Comparison of ENCODE assay signal across 23 cellular contexts in genomic region chr11:28767574-28767973, GRCh38.
A peak's percentile ranks its signal among the peaks of the same experiment; 100 is the strongest.
DNase-seq lines count a peak whose midpoint lies in the region; ATAC-seq and TF ChIP-seq lines count a peak whose summit lies in the region.
"Had no signal": no experiment of that assay in that cellular context is flagged by ENCODE, and none has a peak within 500 bp of the region (broad histone marks: within the 10 kb centered on the region; RNA-seq: fewer than 3 reads in every experiment).

No MANE protein-coding gene starts in this region.

- no peaks in the 10 kb centered on the region for H3K36me3 Mint-ChIP-seq in MCF 10A (ENCODE audit: insufficient read depth, unreplicated experiment)
- H3K36me3 Mint-ChIP-seq: memory B cell had no signal

- no peaks in the 10 kb centered on the region for H3K36me3 ChIP-seq in breast epithelium

- POLR2A ChIA-PET in MCF 10A (lab: Yijun Ruan, JAX): interaction anchor here (0.5 kb wide), 1 partner anchor 8 kb away, joined by 3 read pairs; no protein-coding TSS in a partner anchor

- H3K4me3 ChIP-seq in breast epithelium (no peak overlapping the region), foreskin fibroblast (ENCODE audit: low read depth in 1 of 2, low read length in 2 of 2) (no peak overlapping the region)
- H3K4me3 ChIP-seq: hepatocyte, testis had no signal

- H3K4me1 Mint-ChIP-seq in MCF 10A (ENCODE audit: insufficient read depth, unreplicated experiment): peaks cover 9% of the 10 kb centered on the region
- H3K4me1 Mint-ChIP-seq: activated B cell treated with CpG ODN at 0.5 μM for 24 hours, memory B cell, nephron, T-helper 17 cell had no signal

- peak; percentile 16 for DNase-seq in MCF 10A (ENCODE audit: unreplicated experiment)
- DNase-seq in breast epithelium (ENCODE audit: low spot score in 2 of 2): no peak
- peak; percentile 38 to 49 for DNase-seq in foreskin fibroblast
- no peak for DNase-seq in hypothalamus (lab: John Stamatoyannopoulos, UW)
- DNase-seq in COLO668 (lab: John Stamatoyannopoulos, UW; ENCODE audit: unreplicated experiment): no peak
- no peak for DNase-seq in NCI-H2107 treated with DMSO at 0.1 percent for 48 hours (lab: John Stamatoyannopoulos, UW; ENCODE audit: unreplicated experiment)
- DNase-seq in SW480 (ENCODE audit: low spot score): no peak
- DNase-seq: 8988T; activated B cell treated with CpG ODN at 0.5 μM for 24 hours; activated CD8-positive, alpha-beta T cell treated with anti-CD3 and anti-CD28 coated beads for 36 hours; activated T-cell treated with anti-CD3 and anti-CD28 coated beads, Interleukin-2, amount 50 U/mL, for 72 hours; DMS79 treated with DMSO at 0.1 percent for 48 hours; effector CD8-positive, alpha-beta T cell; kidney; NCI-H1930; NCI-H510A; T-helper 17 cell; testis had no signal

- peaks cover 0 to 5% of the 10 kb centered on the region in 2 donors for H3K9me3 ChIP-seq in breast epithelium
- H3K9me3 ChIP-seq: testis had no signal

- no peaks in the 10 kb centered on the region for H3K27me3 ChIP-seq in breast epithelium
- H3K27me3 ChIP-seq: hepatocyte, testis had no signal

- no peak overlapping the region for H3K4me3 Mint-ChIP-seq in MCF 10A (ENCODE audit: unreplicated experiment)
- H3K4me3 Mint-ChIP-seq: activated B cell treated with CpG ODN at 0.5 μM for 24 hours; activated CD8-positive, alpha-beta T cell treated with anti-CD3 and anti-CD28 coated beads for 36 hours; activated T-cell treated with anti-CD3 and anti-CD28 coated beads, Interleukin-2, amount 50 U/mL, for 72 hours; memory B cell; nephron; T-helper 17 cell had no signal

- no peak for TF ChIP-seq POLR2A in breast epithelium (IDR thresholded peaks at IDR 0.05)

- no peak overlapping the region for H3K27ac Mint-ChIP-seq in MCF 10A (ENCODE audit: low read depth, unreplicated experiment)
- H3K27ac Mint-ChIP-seq: activated B cell treated with CpG ODN at 0.5 μM for 24 hours; activated CD8-positive, alpha-beta T cell treated with anti-CD3 and anti-CD28 coated beads for 36 hours; activated T-cell treated with anti-CD3 and anti-CD28 coated beads, Interleukin-2, amount 50 U/mL, for 72 hours; memory B cell; nephron; progenitor cell of endocrine pancreas; T-helper 17 cell had no signal

- intact Hi-C loops in MCF 10A (cut with micrococcal nuclease): no loop called here
- intact Hi-C loops in breast epithelium (cut with DNase I; ENCODE audit: low total_unique reads): no loop called here

- peak; percentile 44; the same call in 2 of the 3 replicates for ATAC-seq in SK-N-SH treated with all-trans-retinoic acid at 6 μM for 48 hours
- ATAC-seq: activated CD8-positive, alpha-beta T cell treated with anti-CD3 and anti-CD28 coated beads for 36 hours; activated T-cell treated with anti-CD3 and anti-CD28 coated beads, Interleukin-2, amount 50 U/mL, for 72 hours; T-helper 17 cell had no signal

- CTCF ChIA-PET in MCF 10A (lab: Yijun Ruan, JAX): no interaction called here

- TF ChIP-seq CTCF in MCF 10A (IDR thresholded peaks at IDR 0.05; ENCODE audit: unreplicated experiment) (no peak), breast epithelium (IDR thresholded peaks at IDR 0.05) (no peak), foreskin fibroblast (IDR thresholded peaks at IDR 0.05; ENCODE audit: low read depth, low read length) (no peak)

- no TSS peak for BruUV-seq in MCF 10A (replicated peaks; lab: Mats Ljungman, UMichigan)

- H3K4me1 ChIP-seq in breast epithelium: no peaks in the 10 kb centered on the region
- H3K4me1 ChIP-seq: testis had no signal

- H3K9me3 Mint-ChIP-seq in MCF 10A (ENCODE audit: unreplicated experiment): peaks cover 24% of the 10 kb centered on the region

- H3K27me3 Mint-ChIP-seq in MCF 10A (ENCODE audit: insufficient read depth, unreplicated experiment): no peaks in the 10 kb centered on the region
- H3K27me3 Mint-ChIP-seq: activated B cell treated with CpG ODN at 0.5 μM for 24 hours; activated CD8-positive, alpha-beta T cell treated with anti-CD3 and anti-CD28 coated beads for 36 hours; memory B cell; progenitor cell of endocrine pancreas; T-helper 17 cell had no signal

- H3K27ac ChIP-seq in breast epithelium: no peak overlapping the region
- H3K27ac ChIP-seq: hepatocyte, testis had no signal

TF ChIP-seq in SK-N-SH treated with all-trans-retinoic acid at 6 μM for 48 hours, 23 proteins besides CTCF, POLR2A, EP300 and RAD21:
- TF ChIP-seq ARNTL (CRISPR knock-in tag; IDR thresholded peaks at IDR 0.05; ENCODE audit: borderline replicate concordance, low read depth): no peak
- TF ChIP-seq GLIS3 (CRISPR knock-in tag; IDR thresholded peaks at IDR 0.05): no peak
- TF ChIP-seq TOX (CRISPR knock-in tag; IDR thresholded peaks at IDR 0.05; ENCODE audit: borderline replicate concordance): no peak
TF ChIP-seq in SK-N-SH treated with all-trans-retinoic acid at 6 μM for 48 hours: peak in this region for 0.

Comparison
In these comparisons a context has a peak if more than half of its experiments do, and no peak if none do; other contexts are left out.
1. DNase-seq: peak in MCF 10A (single experiment) and foreskin fibroblast (2 of 2); none in breast epithelium (0 of 2), hypothalamus (0 of 51), COLO668 (single experiment), NCI-H2107 treated with DMSO at 0.1 percent for 48 hours (single experiment) and SW480 (single experiment).